In genomic region chr4:173243321-173243720, GRCh38 we compare ENCODE assay signal across 12 cellular contexts.
DNase-seq lines count a peak whose midpoint lies in the region; ATAC-seq and TF ChIP-seq lines count a peak whose summit lies in the region.
"Had no signal": no experiment of that assay in that cellular context is flagged by ENCODE, and none has a peak within 500 bp of the region (broad histone marks: within the 10 kb centered on the region; RNA-seq: fewer than 3 reads in every experiment).

No MANE protein-coding gene starts in this region.

- H3K27me3 ChIP-seq in spleen (replicated peaks in 1 of 7) = no peaks in the 10 kb centered on the region
- H3K27me3 ChIP-seq: heart left ventricle, suprapubic skin had no signal

- no peak overlapping the region for H3K4me3 Mint-ChIP-seq in T-helper 2 cell treated with Interferon-gamma antibody and Interleukin-4, amounts not matched to agents 5 μg/mL and 100 μg/mL, for 36 hours

- H3K27me3 Mint-ChIP-seq in T-helper 2 cell treated with Interferon-gamma antibody and Interleukin-4, amounts not matched to agents 5 μg/mL and 100 μg/mL, for 36 hours (ENCODE audit: low read depth) = no peaks in the 10 kb centered on the region
- H3K27me3 Mint-ChIP-seq: naive B cell had no signal

- no peak overlapping the region for H3K27ac ChIP-seq in spleen
- H3K27ac ChIP-seq: heart left ventricle, suprapubic skin had no signal

- no peak for TF ChIP-seq POLR2A in spleen (IDR thresholded peaks at IDR 0.05)

- H3K36me3 Mint-ChIP-seq in T-helper 2 cell treated with Interferon-gamma antibody and Interleukin-4, amounts not matched to agents 5 μg/mL and 100 μg/mL, for 36 hours (ENCODE audit: low read depth) = peaks cover 4% of the 10 kb centered on the region
- H3K36me3 Mint-ChIP-seq: naive B cell had no signal

- intact Hi-C loops in spleen (cut with DNase I; ENCODE audit: low total_unique reads) = no loop called here

- 92 to 97% (median 96%) methylated on average over 3 of the region's 3 CpGs for whole genome bisulfite sequencing in spleen, 5 donors

- peaks cover 2% of the 10 kb centered on the region for H3K4me1 Mint-ChIP-seq in T-helper 2 cell treated with Interferon-gamma antibody and Interleukin-4, amounts not matched to agents 5 μg/mL and 100 μg/mL, for 36 hours (ENCODE audit: low read depth)

- peaks cover 0 to 41% (median 0%) of the 10 kb centered on the region in 6 donors for H3K4me1 ChIP-seq in spleen
- H3K4me1 ChIP-seq: suprapubic skin had no signal

- no peak for ATAC-seq in HG03378 (IDR thresholded peaks at IDR 0.05; ENCODE audit: unreplicated experiment)

- H3K4me3 ChIP-seq in epithelial cell of proximal tubule (ENCODE audit: low read depth, low read length) = no peak overlapping the region
- no peak overlapping the region for H3K4me3 ChIP-seq in spleen
- H3K4me3 ChIP-seq: heart left ventricle, suprapubic skin had no signal

- no peaks in the 10 kb centered on the region for H3K9me3 ChIP-seq in spleen
- H3K9me3 ChIP-seq: heart left ventricle, suprapubic skin had no signal

- DNase-seq in ELR (ENCODE audit: low read depth) (peak; percentile 87), NCI-H69 (lab: John Stamatoyannopoulos, UW) (peak; percentile 79), epithelial cell of proximal tubule (ENCODE audit: low read depth) (peak; percentile 85), renal cortical epithelial cell (ENCODE audit: low read depth) (peak; percentile 91), spleen (no peak)
- DNase-seq in T-helper 2 cell treated with Interferon-gamma antibody and Interleukin-4, amounts not matched to agents 5 μg/mL and 100 μg/mL, for 36 hours (ENCODE audit: low spot score) = no peak
- no peak for DNase-seq in activated CD4-positive, alpha-beta T cell treated with anti-CD3 and anti-CD28 coated beads for 48 hours
- DNase-seq: heart left ventricle; naive B cell; stimulated activated CD4-positive, alpha-beta T cell treated with anti-CD3 and anti-CD28 coated beads, Interleukin-4, amount 100 ng/mL, for 1 hour had no signal

- TF ChIP-seq CTCF in epithelial cell of proximal tubule (conservative IDR thresholded peaks at IDR 0.05; ENCODE audit: low read depth, low read length) (no peak), spleen (IDR thresholded peaks at IDR 0.05 in 8 of 11, conservative IDR thresholded peaks at IDR 0.05 in 3 of 11) (no peak)

- H3K27ac Mint-ChIP-seq in T-helper 2 cell treated with Interferon-gamma antibody and Interleukin-4, amounts not matched to agents 5 μg/mL and 100 μg/mL, for 36 hours = no peak overlapping the region

- H3K9me3 Mint-ChIP-seq in T-helper 2 cell treated with Interferon-gamma antibody and Interleukin-4, amounts not matched to agents 5 μg/mL and 100 μg/mL, for 36 hours = no peaks in the 10 kb centered on the region
- H3K9me3 Mint-ChIP-seq: naive B cell had no signal

- peaks cover 0 to 7% (median 0%) of the 10 kb centered on the region in 6 donors for H3K36me3 ChIP-seq in spleen
- H3K36me3 ChIP-seq: heart left ventricle, suprapubic skin had no signal

Comparison
In these comparisons a context has a peak if more than half of its experiments do, and no peak if none do; other contexts are left out.
1. DNase-seq: peak in ELR (single experiment), NCI-H69 (single experiment), epithelial cell of proximal tubule (single experiment) and renal cortical epithelial cell (single experiment); none in T-helper 2 cell treated with Interferon-gamma antibody and Interleukin-4, amounts not matched to agents 5 μg/mL and 100 μg/mL, for 36 hours (single experiment), spleen (single experiment) and activated CD4-positive, alpha-beta T cell treated with anti-CD3 and anti-CD28 coated beads for 48 hours (single experiment).